ENCODE assay signal across 30 cellular contexts in the genomic region with DNA sequence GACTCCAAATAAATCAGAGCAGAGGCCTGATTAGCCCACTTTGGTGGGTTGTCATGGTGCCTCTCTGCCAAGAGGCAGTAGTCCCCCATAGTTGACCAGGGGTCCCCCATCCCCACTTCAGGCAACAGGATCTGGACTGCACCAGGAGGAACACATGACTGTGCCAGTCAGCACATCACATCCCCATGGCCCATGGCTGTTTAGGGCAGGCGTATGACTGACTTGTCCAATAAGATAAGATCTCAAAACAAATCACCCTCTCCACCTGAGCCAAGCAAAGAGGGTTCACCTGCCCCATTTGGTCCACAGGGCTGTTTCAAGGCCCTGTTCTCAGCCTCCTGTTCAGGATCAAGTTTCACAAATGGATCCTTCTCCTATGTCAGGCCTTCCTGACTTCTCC.
DNase-seq lines count a peak whose midpoint lies in the region; ATAC-seq and TF ChIP-seq lines count a peak whose summit lies in the region.
"Had no signal": no experiment of that assay in that cellular context is flagged by ENCODE, and none has a peak within 500 bp of the region (broad histone marks: within the 10 kb centered on the region; RNA-seq: fewer than 3 reads in every experiment).

No MANE protein-coding gene starts in this region.

- POLR2A ChIA-PET in activated naive CD8-positive, alpha-beta T cell treated with anti-CD3 and anti-CD28 coated beads, Interleukin-2, amount 10 ng/mL, durations not matched to agents 7 days and 5 days (lab: Charles Lee) = no interaction called here

- no peak overlapping the region for H3K4me3 Mint-ChIP-seq in activated naive CD8-positive, alpha-beta T cell treated with anti-CD3 and anti-CD28 coated beads, Interleukin-2, amount 10 ng/mL, durations not matched to agents 7 days and 5 days
- no peak overlapping the region for H3K4me3 Mint-ChIP-seq in activated naive CD8-positive, alpha-beta T cell treated with anti-CD3 and anti-CD28 coated beads, Interleukin-2, amount 50 U/mL, for 24 hours
- H3K4me3 Mint-ChIP-seq: activated CD4-positive, alpha-beta T cell treated with anti-CD3 and anti-CD28 coated beads for 36 hours; activated naive CD4-positive, alpha-beta T cell treated with anti-CD3 and anti-CD28 coated beads, Interleukin-2, amount 50 U/mL, for 24 hours; activated T-helper 1 cell treated with anti-CD3 and anti-CD28 coated beads, Interleukin-12 subunit alpha, Interleukin-12 subunit beta, Interleukin-2, Interleukin-4 antibody, amounts not matched to agents 30 ng/mL and 10 ng/mL and 1 ng/mL, durations not matched to agents 14 hours and 24 hours and 36 hours; H9; stimulated activated naive CD8-positive, alpha-beta T cell treated with anti-CD3 and anti-CD28 coated beads, Interleukin-15, amount 100 ng/mL, for 72 hours had no signal

- peaks cover 3% of the 10 kb centered on the region for H3K27me3 ChIP-seq in brain microvascular endothelial cell (replicated peaks)
- H3K27me3 ChIP-seq: BLaER1, right atrium auricular region, thyroid gland had no signal

- no peak overlapping the region for H3K4me3 ChIP-seq in brain microvascular endothelial cell (ENCODE audit: low read depth, low read length)
- H3K4me3 ChIP-seq: BLaER1, breast epithelium, right atrium auricular region, thyroid gland had no signal

- peaks cover 2% of the 10 kb centered on the region for H3K27me3 Mint-ChIP-seq in activated naive CD8-positive, alpha-beta T cell treated with anti-CD3 and anti-CD28 coated beads, Interleukin-2, amount 10 ng/mL, durations not matched to agents 7 days and 5 days
- H3K27me3 Mint-ChIP-seq in activated naive CD8-positive, alpha-beta T cell treated with anti-CD3 and anti-CD28 coated beads, Interleukin-2, amount 50 U/mL, for 24 hours = no peaks in the 10 kb centered on the region
- H3K27me3 Mint-ChIP-seq: activated CD4-positive, alpha-beta T cell treated with anti-CD3 and anti-CD28 coated beads for 36 hours; activated naive CD4-positive, alpha-beta T cell treated with anti-CD3 and anti-CD28 coated beads, Interleukin-2, amount 50 U/mL, for 24 hours; stimulated activated naive CD8-positive, alpha-beta T cell treated with anti-CD3 and anti-CD28 coated beads, Interleukin-15, amount 100 ng/mL, for 72 hours had no signal

- TF ChIP-seq CTCF in brain microvascular endothelial cell (IDR thresholded peaks at IDR 0.05; ENCODE audit: low read depth, low read length, missing control alignments) = no peak

- in situ Hi-C loops in brain microvascular endothelial cell (cut with HindIII; ENCODE audit: low pct_ligation_motif_present, low sequenced_read_pairs) = no loop called here

- H3K9me3 Mint-ChIP-seq in activated naive CD8-positive, alpha-beta T cell treated with anti-CD3 and anti-CD28 coated beads, Interleukin-2, amount 10 ng/mL, durations not matched to agents 7 days and 5 days = no peaks in the 10 kb centered on the region
- H3K9me3 Mint-ChIP-seq in activated naive CD8-positive, alpha-beta T cell treated with anti-CD3 and anti-CD28 coated beads, Interleukin-2, amount 50 U/mL, for 24 hours = no peaks in the 10 kb centered on the region
- H3K9me3 Mint-ChIP-seq: activated naive CD4-positive, alpha-beta T cell treated with anti-CD3 and anti-CD28 coated beads, Interleukin-2, amount 50 U/mL, for 24 hours; activated T-helper 1 cell treated with anti-CD3 and anti-CD28 coated beads, Interleukin-12 subunit alpha, Interleukin-12 subunit beta, Interleukin-2, Interleukin-4 antibody, amounts not matched to agents 30 ng/mL and 10 ng/mL and 1 ng/mL, durations not matched to agents 14 hours and 24 hours and 36 hours; H9; stimulated activated naive CD8-positive, alpha-beta T cell treated with anti-CD3 and anti-CD28 coated beads, Interleukin-15, amount 100 ng/mL, for 72 hours had no signal

- H3K4me1 Mint-ChIP-seq in activated naive CD8-positive, alpha-beta T cell treated with anti-CD3 and anti-CD28 coated beads, Interleukin-2, amount 10 ng/mL, durations not matched to agents 7 days and 5 days = peaks cover 27% of the 10 kb centered on the region
- peaks cover 28% of the 10 kb centered on the region for H3K4me1 Mint-ChIP-seq in activated naive CD8-positive, alpha-beta T cell treated with anti-CD3 and anti-CD28 coated beads, Interleukin-2, amount 50 U/mL, for 24 hours

- DNase-seq in activated naive CD8-positive, alpha-beta T cell treated with anti-CD3 and anti-CD28 coated beads, Interleukin-2, amount 10 ng/mL, durations not matched to agents 7 days and 5 days = peak; percentile 13
- DNase-seq in activated naive CD8-positive, alpha-beta T cell treated with anti-CD3 and anti-CD28 coated beads, Interleukin-2, amount 50 U/mL, for 24 hours = no peak
- peak; percentile 30 for DNase-seq in activated CD8-positive, alpha-beta memory T cell treated with anti-CD3 and anti-CD28 coated beads, Interleukin-2, amount 50 U/mL, for 48 hours
- DNase-seq in mesenteric fat pad (ENCODE audit: low spot score) (peak; percentile 65), epidermal melanocyte (ENCODE audit: insufficient read length, low spot score) (no peak), brain microvascular endothelial cell (no peak)
- DNase-seq: activated CD4-positive, alpha-beta T cell treated with anti-CD3 and anti-CD28 coated beads for 36 hours; effector CD4-positive, alpha-beta T cell; hypothalamus; KBM-7; left cardiac atrium; mesenchymal stem cell; NCI-H1092 treated with DMSO at 0.1 percent for 48 hours; NCI-H2029; NCI-H226; NCI-H526 treated with DMSO at 0.1 percent for 48 hours; SHP77; stimulated activated naive CD8-positive, alpha-beta T cell treated with anti-CD3 and anti-CD28 coated beads, Interleukin-15, amount 100 ng/mL, for 72 hours; thyroid gland had no signal

- H3K36me3 ChIP-seq in brain microvascular endothelial cell (replicated peaks) = no peaks in the 10 kb centered on the region
- H3K36me3 ChIP-seq: BLaER1, breast epithelium, neutrophil, right atrium auricular region, thyroid gland had no signal

- H3K27ac Mint-ChIP-seq in activated naive CD8-positive, alpha-beta T cell treated with anti-CD3 and anti-CD28 coated beads, Interleukin-2, amount 10 ng/mL, durations not matched to agents 7 days and 5 days = no peak overlapping the region
- H3K27ac Mint-ChIP-seq in activated naive CD8-positive, alpha-beta T cell treated with anti-CD3 and anti-CD28 coated beads, Interleukin-2, amount 50 U/mL, for 24 hours = no peak overlapping the region
- H3K27ac Mint-ChIP-seq: activated CD4-positive, alpha-beta T cell treated with anti-CD3 and anti-CD28 coated beads for 36 hours; activated naive CD4-positive, alpha-beta T cell treated with anti-CD3 and anti-CD28 coated beads, Interleukin-2, amount 50 U/mL, for 24 hours; activated T-helper 1 cell treated with anti-CD3 and anti-CD28 coated beads, Interleukin-12 subunit alpha, Interleukin-12 subunit beta, Interleukin-2, Interleukin-4 antibody, amounts not matched to agents 30 ng/mL and 10 ng/mL and 1 ng/mL, durations not matched to agents 14 hours and 24 hours and 36 hours; H9 had no signal

- H3K36me3 Mint-ChIP-seq in activated naive CD8-positive, alpha-beta T cell treated with anti-CD3 and anti-CD28 coated beads, Interleukin-2, amount 10 ng/mL, durations not matched to agents 7 days and 5 days = peaks cover 3% of the 10 kb centered on the region
- H3K36me3 Mint-ChIP-seq in activated naive CD8-positive, alpha-beta T cell treated with anti-CD3 and anti-CD28 coated beads, Interleukin-2, amount 50 U/mL, for 24 hours (ENCODE audit: low read depth) = no peaks in the 10 kb centered on the region
- H3K36me3 Mint-ChIP-seq: activated naive CD4-positive, alpha-beta T cell treated with anti-CD3 and anti-CD28 coated beads, Interleukin-2, amount 50 U/mL, for 24 hours had no signal

- no peak for ATAC-seq in activated naive CD8-positive, alpha-beta T cell treated with anti-CD3 and anti-CD28 coated beads, Interleukin-2, amount 10 ng/mL, durations not matched to agents 7 days and 5 days (ENCODE audit: low read depth)
- ATAC-seq in activated naive CD8-positive, alpha-beta T cell treated with anti-CD3 and anti-CD28 coated beads, Interleukin-2, amount 50 U/mL, for 24 hours = no peak
- no peak for ATAC-seq in HG03342 (IDR thresholded peaks at IDR 0.05; ENCODE audit: unreplicated experiment)
- ATAC-seq: activated CD4-positive, alpha-beta T cell treated with anti-CD3 and anti-CD28 coated beads for 36 hours; left cardiac atrium; Panc1; stimulated activated naive CD8-positive, alpha-beta T cell treated with anti-CD3 and anti-CD28 coated beads, Interleukin-15, amount 100 ng/mL, for 72 hours had no signal

- no peak overlapping the region for H3K27ac ChIP-seq in brain microvascular endothelial cell
- H3K27ac ChIP-seq: breast epithelium, epithelial cell of prostate, HL-60, neutrophil, right atrium auricular region, thyroid gland had no signal

Comparison
In these comparisons a context has a peak if more than half of its experiments do, and no peak if none do; other contexts are left out.
1. DNase-seq: peak in activated naive CD8-positive, alpha-beta T cell treated with anti-CD3 and anti-CD28 coated beads, Interleukin-2, amount 10 ng/mL, durations not matched to agents 7 days and 5 days (single experiment), activated CD8-positive, alpha-beta memory T cell treated with anti-CD3 and anti-CD28 coated beads, Interleukin-2, amount 50 U/mL, for 48 hours (single experiment) and mesenteric fat pad (single experiment); none in activated naive CD8-positive, alpha-beta T cell treated with anti-CD3 and anti-CD28 coated beads, Interleukin-2, amount 50 U/mL, for 24 hours (single experiment), epidermal melanocyte (single experiment) and brain microvascular endothelial cell (single experiment).